Comparison of ENCODE assay signal across 1 cellular context in genomic region chr1:95631695-95632094, GRCh38.
TF ChIP-seq lines count a peak whose summit lies in the region.

No MANE protein-coding gene starts in this region.

TF ChIP-seq in H1, 55 proteins besides CTCF, POLR2A, EP300 and RAD21:
- TF ChIP-seq ATF3 (IDR thresholded peaks at IDR 0.05; ENCODE audit: insufficient read depth, low read depth, low read length) (no peak), CTBP2 (IDR thresholded peaks at IDR 0.05; ENCODE audit: borderline replicate concordance, insufficient read depth, insufficient read length, low read length) (no peak), MAX (IDR thresholded peaks at IDR 0.05) (no peak), FOSL1 (IDR thresholded peaks at IDR 0.05; ENCODE audit: insufficient read depth, low read depth, low read length) (no peak), NRF1 (IDR thresholded peaks at IDR 0.05; ENCODE audit: low read depth, low read length) (no peak)
TF ChIP-seq in H1: peak in this region for 0.
